ENCODE assay signal across 21 cellular contexts in the genomic region with DNA sequence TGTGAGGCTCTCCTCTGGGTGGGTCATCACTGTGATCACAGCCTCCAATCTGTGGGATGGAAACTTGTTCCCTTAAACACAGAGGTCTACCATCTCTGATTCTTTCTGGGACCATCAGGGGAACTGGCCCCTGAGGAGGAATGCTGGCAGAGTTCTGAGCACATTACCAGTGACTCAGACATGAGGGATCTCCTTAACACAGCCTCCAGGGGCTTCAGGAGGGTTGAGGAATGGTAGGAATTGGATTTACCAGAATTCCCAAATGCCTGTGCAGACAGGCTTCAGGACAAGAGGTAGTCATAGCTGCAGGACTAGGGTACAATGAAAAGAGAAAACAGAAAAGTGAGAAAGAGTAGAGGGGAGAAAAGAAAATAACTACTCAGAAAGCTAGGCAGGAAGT.
DNase-seq lines count a peak whose midpoint lies in the region; ATAC-seq, FAIRE-seq and TF ChIP-seq lines count a peak whose summit lies in the region.
"Had no signal": no experiment of that assay in that cellular context is flagged by ENCODE, and none has a peak within 500 bp of the region (broad histone marks: within the 10 kb centered on the region; RNA-seq: fewer than 3 reads in every experiment).

No MANE protein-coding gene starts in this region.

- no peak for TF ChIP-seq CTCF in bronchial epithelial cell (IDR thresholded peaks at IDR 0.05; ENCODE audit: insufficient read depth, low read length, severe bottlenecking)
- no peak for TF ChIP-seq CTCF in suprapubic skin (IDR thresholded peaks at IDR 0.05)

- peaks cover 0 to 24% of the 10 kb centered on the region in 2 donors for H3K9me3 Mint-ChIP-seq in stimulated activated naive CD8-positive, alpha-beta T cell treated with anti-CD3 and anti-CD28 coated beads, Interleukin-15, amount 100 ng/mL, for 72 hours

- H3K18ac ChIP-seq in mesendoderm (ENCODE audit: low read length), result no peak overlapping the region

- H3K9ac ChIP-seq in mesendoderm (ENCODE audit: low read length), result no peak overlapping the region

- TF ChIP-seq EP300 in suprapubic skin (IDR thresholded peaks at IDR 0.05), result no peak

- H4K5ac ChIP-seq in mesendoderm (ENCODE audit: low read length), result no peak overlapping the region

- no peak overlapping the region for H4K8ac ChIP-seq in mesendoderm (ENCODE audit: low read depth, low read length)

- no peaks in the 10 kb centered on the region for H3K79me1 ChIP-seq in mesendoderm (ENCODE audit: low read length)

- no peak for TF ChIP-seq POLR2A in suprapubic skin (IDR thresholded peaks at IDR 0.05)

- no peak overlapping the region for H2BK5ac ChIP-seq in mesendoderm (ENCODE audit: low read length)

- no peak overlapping the region for H3K4me3 ChIP-seq in bronchial epithelial cell (ENCODE audit: low read depth, low read length)
- no peak overlapping the region for H3K4me3 ChIP-seq in mesendoderm (ENCODE audit: low read length)
- H3K4me3 ChIP-seq in suprapubic skin, result no peak overlapping the region

- no peak overlapping the region for H3K4ac ChIP-seq in mesendoderm (ENCODE audit: low read depth, low read length)

- peaks cover 14% of the 10 kb centered on the region for H3K4me1 Mint-ChIP-seq in stimulated activated naive CD8-positive, alpha-beta T cell treated with anti-CD3 and anti-CD28 coated beads, Interleukin-15, amount 100 ng/mL, for 72 hours

- no peaks in the 10 kb centered on the region for H3K4me1 ChIP-seq in mesendoderm (ENCODE audit: control insufficient read depth, low read depth, low read length)
- no peaks in the 10 kb centered on the region for H3K4me1 ChIP-seq in suprapubic skin

- H3K27ac ChIP-seq in mesendoderm (ENCODE audit: low read depth, low read length), result no peak overlapping the region
- H3K27ac ChIP-seq in suprapubic skin, result no peak overlapping the region
- H3K27ac ChIP-seq: 22Rv1 had no signal

- no peak for ATAC-seq in stimulated activated naive CD8-positive, alpha-beta T cell treated with anti-CD3 and anti-CD28 coated beads, Interleukin-15, amount 100 ng/mL, for 72 hours
- ATAC-seq in stimulated activated naive CD8-positive, alpha-beta T cell treated with anti-CD3 and anti-CD28 coated beads, Interleukin-15, Interleukin-2, amounts not matched to agents 100 U/mL and 50 U/mL, for 24 hours, result no peak
- ATAC-seq in HG02588 (IDR thresholded peaks at IDR 0.05; ENCODE audit: unreplicated experiment), result no peak
- ATAC-seq in HG02623 (IDR thresholded peaks at IDR 0.05; ENCODE audit: unreplicated experiment), result no peak
- ATAC-seq: HepG2 had no signal

- no peak overlapping the region for H3K4me3 Mint-ChIP-seq in stimulated activated naive CD8-positive, alpha-beta T cell treated with anti-CD3 and anti-CD28 coated beads, Interleukin-15, amount 100 ng/mL, for 72 hours
- H3K4me3 Mint-ChIP-seq: B cell had no signal

- H2BK120ac ChIP-seq in mesendoderm (ENCODE audit: low read depth, low read length), result no peak overlapping the region

- H3K79me2 ChIP-seq in mesendoderm (ENCODE audit: control insufficient read depth, insufficient read depth, low read length), result no peaks in the 10 kb centered on the region

- H3K36me3 ChIP-seq in bronchial epithelial cell (ENCODE audit: control insufficient read depth, insufficient read depth, low read length) (no peaks in the 10 kb centered on the region), mesendoderm (ENCODE audit: control insufficient read depth, insufficient read depth, low read length) (no peaks in the 10 kb centered on the region), suprapubic skin (no peaks in the 10 kb centered on the region)

- H3K4me2 ChIP-seq in mesendoderm (ENCODE audit: low read length), result no peak overlapping the region

- FAIRE-seq in bronchial epithelial cell (lab: Jason Lieb, UNC), result no peak
- FAIRE-seq: GM12891, GM18507, HepG2 had no signal

- H3K27me3 ChIP-seq in bronchial epithelial cell (ENCODE audit: control insufficient read depth, insufficient read depth, low read length) (no peaks in the 10 kb centered on the region), mesendoderm (ENCODE audit: insufficient read depth, low read length, poor library complexity) (no peaks in the 10 kb centered on the region), suprapubic skin (no peaks in the 10 kb centered on the region)

- no peaks in the 10 kb centered on the region for H3K9me3 ChIP-seq in suprapubic skin

- no peak for DNase-seq in stimulated activated naive CD8-positive, alpha-beta T cell treated with anti-CD3 and anti-CD28 coated beads, Interleukin-15, amount 100 ng/mL, for 72 hours
- no peak for DNase-seq in stimulated activated naive CD8-positive, alpha-beta T cell treated with anti-CD3 and anti-CD28 coated beads, Interleukin-15, Interleukin-2, amounts not matched to agents 100 U/mL and 50 U/mL, for 24 hours
- DNase-seq in bronchial epithelial cell (ENCODE audit: low read depth) (peak; percentile 45), mesendoderm (peak; percentile 89), suprapubic skin (ENCODE audit: low spot score in 2 of 2) (no peak), NOMO-1 treated with dmso at 0.1 percent for 144 hours (lab: John Stamatoyannopoulos, UW; ENCODE audit: unreplicated experiment) (no peak)
- DNase-seq: DMS 273 treated with DMSO at 0.1 percent for 48 hours, EL, GOT3, KBM-7, NCI-H187, NCI-H2227 treated with DMSO at 0.1 percent for 48 hours, NCI-H510A treated with DMSO at 0.1 percent for 48 hours, SIG-M5 had no signal

- no peak overlapping the region for H2BK15ac ChIP-seq in mesendoderm (replicated peaks; ENCODE audit: low read depth)

- H2AK5ac ChIP-seq in mesendoderm (ENCODE audit: low read length), result no peak overlapping the region

- H3K56ac ChIP-seq in mesendoderm (ENCODE audit: low read length), result no peak overlapping the region

- no peak overlapping the region for H3K23ac ChIP-seq in mesendoderm (ENCODE audit: low read length)

- no peaks in the 10 kb centered on the region for H3K27me3 Mint-ChIP-seq in stimulated activated naive CD8-positive, alpha-beta T cell treated with anti-CD3 and anti-CD28 coated beads, Interleukin-15, amount 100 ng/mL, for 72 hours
- H3K27me3 Mint-ChIP-seq: B cell had no signal

- H3K27ac Mint-ChIP-seq in stimulated activated naive CD8-positive, alpha-beta T cell treated with anti-CD3 and anti-CD28 coated beads, Interleukin-15, amount 100 ng/mL, for 72 hours, result peak overlapping the region; percentile 1 to 92
- H3K27ac Mint-ChIP-seq: B cell had no signal

Comparison
In these comparisons a context has a peak if more than half of its experiments do, and no peak if none do; other contexts are left out.
1. DNase-seq: peak in bronchial epithelial cell (single experiment) and mesendoderm (single experiment); none in stimulated activated naive CD8-positive, alpha-beta T cell treated with anti-CD3 and anti-CD28 coated beads, Interleukin-15, amount 100 ng/mL, for 72 hours (0 of 2), stimulated activated naive CD8-positive, alpha-beta T cell treated with anti-CD3 and anti-CD28 coated beads, Interleukin-15, Interleukin-2, amounts not matched to agents 100 U/mL and 50 U/mL, for 24 hours (single experiment), suprapubic skin (0 of 2) and NOMO-1 treated with dmso at 0.1 percent for 144 hours (single experiment).